25 cellular contexts compared by ENCODE assay signal in genomic region chr5:110094559-110094958, GRCh38.
"Had no signal": no experiment of that assay in that cellular context is flagged by ENCODE, and none has a peak within 500 bp of the region (broad histone marks: within the 10 kb centered on the region; RNA-seq: fewer than 3 reads in every experiment).

No MANE protein-coding gene starts in this region.

- H3K4me1 ChIP-seq: left ventricle myocardium inferior had no signal

- H3K36me3 Mint-ChIP-seq: brain; stimulated activated naive B cell treated with anti-CD40 and anti-IgM and Interleukin-4, amounts not matched to agents 10 μg/mL and 1 μg/mL and 100 μg/mL, for 72 hours; type B pancreatic cell had no signal

- H3K4me3 ChIP-seq: left ventricle myocardium inferior, smooth muscle cell, thoracic aorta had no signal

- H3K27me3 Mint-ChIP-seq: activated CD4-positive, alpha-beta memory T cell treated with anti-CD3 and anti-CD28 coated beads, Interleukin-2, amount 10 ng/mL, durations not matched to agents 7 days and 5 days; activated naive CD4-positive, alpha-beta T cell treated with anti-CD3 and anti-CD28 coated beads, Interleukin-2, amount 50 U/mL, for 24 hours; brain; stimulated activated naive B cell treated with anti-CD40 and anti-IgM and Interleukin-4, amounts not matched to agents 10 μg/mL and 1 μg/mL and 100 μg/mL, for 72 hours; T-helper 17 cell had no signal

- H3K9me3 Mint-ChIP-seq: activated CD4-positive, alpha-beta memory T cell treated with anti-CD3 and anti-CD28 coated beads, Interleukin-2, amount 10 ng/mL, durations not matched to agents 7 days and 5 days; activated naive CD4-positive, alpha-beta T cell treated with anti-CD3 and anti-CD28 coated beads, Interleukin-2, amount 50 U/mL, for 24 hours; activated T-helper 1 cell treated with anti-CD3 and anti-CD28 coated beads, Interleukin-12 subunit alpha, Interleukin-12 subunit beta, Interleukin-2, Interleukin-4 antibody, amounts not matched to agents 30 ng/mL and 10 ng/mL and 1 ng/mL, durations not matched to agents 14 hours and 24 hours and 36 hours; brain; neural crest cell; stimulated activated naive B cell treated with anti-CD40 and anti-IgM and Interleukin-4, amounts not matched to agents 10 μg/mL and 1 μg/mL and 100 μg/mL, for 72 hours; type B pancreatic cell had no signal

- H3K36me3 ChIP-seq: left ventricle myocardium inferior, thoracic aorta had no signal

- H3K4me3 Mint-ChIP-seq: activated CD4-positive, alpha-beta memory T cell treated with anti-CD3 and anti-CD28 coated beads, Interleukin-2, amount 10 ng/mL, durations not matched to agents 7 days and 5 days; activated naive CD4-positive, alpha-beta T cell treated with anti-CD3 and anti-CD28 coated beads, Interleukin-2, amount 50 U/mL, for 24 hours; activated T-helper 1 cell treated with anti-CD3 and anti-CD28 coated beads, Interleukin-12 subunit alpha, Interleukin-12 subunit beta, Interleukin-2, Interleukin-4 antibody, amounts not matched to agents 30 ng/mL and 10 ng/mL and 1 ng/mL, durations not matched to agents 14 hours and 24 hours and 36 hours; brain; neural crest cell; stimulated activated naive B cell treated with anti-CD40 and anti-IgM and Interleukin-4, amounts not matched to agents 10 μg/mL and 1 μg/mL and 100 μg/mL, for 72 hours; T-helper 17 cell; type B pancreatic cell had no signal

- FAIRE-seq: frontal cortex had no signal

- H3K9me3 ChIP-seq: left ventricle myocardium inferior, thoracic aorta had no signal

- H3K27ac Mint-ChIP-seq: activated CD4-positive, alpha-beta memory T cell treated with anti-CD3 and anti-CD28 coated beads, Interleukin-2, amount 10 ng/mL, durations not matched to agents 7 days and 5 days; activated naive CD4-positive, alpha-beta T cell treated with anti-CD3 and anti-CD28 coated beads, Interleukin-2, amount 50 U/mL, for 24 hours; activated T-helper 1 cell treated with anti-CD3 and anti-CD28 coated beads, Interleukin-12 subunit alpha, Interleukin-12 subunit beta, Interleukin-2, Interleukin-4 antibody, amounts not matched to agents 30 ng/mL and 10 ng/mL and 1 ng/mL, durations not matched to agents 14 hours and 24 hours and 36 hours; brain; stimulated activated naive B cell treated with anti-CD40 and anti-IgM and Interleukin-4, amounts not matched to agents 10 μg/mL and 1 μg/mL and 100 μg/mL, for 72 hours; T-helper 17 cell; type B pancreatic cell had no signal

- H3K4me1 Mint-ChIP-seq: activated CD4-positive, alpha-beta memory T cell treated with anti-CD3 and anti-CD28 coated beads, Interleukin-2, amount 10 ng/mL, durations not matched to agents 7 days and 5 days; brain; neural crest cell; stimulated activated naive B cell treated with anti-CD40 and anti-IgM and Interleukin-4, amounts not matched to agents 10 μg/mL and 1 μg/mL and 100 μg/mL, for 72 hours; T-helper 17 cell had no signal

- DNase-seq: activated CD4-positive, alpha-beta memory T cell treated with anti-CD3 and anti-CD28 coated beads, Interleukin-2, amount 10 ng/mL, durations not matched to agents 7 days and 5 days; activated CD4-positive, alpha-beta T cell treated with anti-CD3 and anti-CD28 coated beads for 48 hours; activated CD4-positive, CD25-positive, alpha-beta regulatory T cell; activated gamma-delta T cell; aorta; caudate nucleus; dermis blood vessel endothelial cell; effector CD8-positive, alpha-beta T cell; hippocampal formation; left ventricle myocardium inferior; mammary epithelial cell; occipital lobe; stimulated activated CD4-positive, alpha-beta T cell treated with anti-CD3 and anti-CD28 coated beads, Interleukin-15, amount 100 ng/mL, for 24 hours; stimulated activated naive B cell treated with anti-CD40 and anti-IgM and Interleukin-4, amounts not matched to agents 10 μg/mL and 1 μg/mL and 100 μg/mL, for 72 hours; SW 1271; T-helper 17 cell had no signal

- H3K27ac ChIP-seq: left ventricle myocardium inferior, thoracic aorta had no signal

- ATAC-seq: sciatic nerve; stimulated activated naive B cell treated with anti-CD40 and anti-IgM and Interleukin-4, amounts not matched to agents 10 μg/mL and 1 μg/mL and 100 μg/mL, for 72 hours; T-helper 17 cell had no signal
